15 cellular contexts compared by ENCODE assay signal in the genomic region with DNA sequence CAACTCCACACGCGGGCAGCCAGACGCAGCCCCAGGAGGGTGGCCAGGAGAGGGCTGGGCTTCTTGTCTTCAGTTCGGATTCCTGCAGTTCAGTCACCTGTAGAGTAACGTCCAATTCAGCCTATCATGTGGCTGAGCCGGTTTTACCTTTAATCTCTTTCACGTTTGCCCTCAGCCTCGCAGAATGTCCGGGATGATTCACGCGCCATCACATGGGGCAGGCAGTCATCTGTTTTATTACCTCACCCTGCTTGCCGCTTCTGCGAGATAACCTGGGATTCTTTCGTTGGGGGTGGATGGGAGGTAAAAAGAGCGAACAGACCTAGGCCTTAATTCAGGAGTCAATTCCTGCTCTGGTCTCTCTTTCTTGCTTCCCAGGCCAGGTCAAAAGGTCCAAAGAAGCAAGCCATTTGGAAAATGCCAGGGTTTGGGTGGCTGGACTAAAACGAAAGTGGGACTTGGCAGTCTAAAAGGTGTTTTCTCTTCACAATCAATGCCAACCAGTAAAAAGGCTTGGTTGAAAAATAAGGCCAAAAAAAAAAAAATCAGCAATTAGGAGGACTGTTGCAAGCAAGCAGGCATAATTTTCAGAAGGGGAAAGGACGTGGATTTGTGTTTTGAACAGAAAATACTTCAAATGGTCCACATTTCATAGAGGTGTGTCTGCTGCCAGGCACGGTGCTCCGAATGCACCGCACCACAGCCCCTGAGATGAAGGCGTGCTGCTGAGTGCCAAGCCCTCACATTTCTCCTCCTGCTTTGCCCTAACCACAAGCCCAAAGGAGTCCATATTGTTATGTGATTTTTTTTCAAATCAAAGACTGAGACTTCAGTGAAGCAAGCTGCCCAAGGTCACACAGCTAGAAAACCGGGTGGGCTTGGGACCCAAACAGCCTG. TPM values are rescaled to one million over a fixed set of nuclear protein-coding genes. Genes with fewer than 3 reads are reported as not detected.
DNase-seq lines count a peak whose midpoint lies in the region; ATAC-seq, FAIRE-seq and TF ChIP-seq lines count a peak whose summit lies in the region.
"Had no signal": no experiment of that assay in that cellular context is flagged by ENCODE, and none has a peak within 500 bp of the region (broad histone marks: within the 10 kb centered on the region; RNA-seq: fewer than 3 reads in every experiment).

No MANE protein-coding gene starts in this region.

- peak; percentile 90 for DNase-seq in Calu3
- DNase-seq in RWPE2 (ENCODE audit: low spot score) = peak; percentile 90
- peak; percentile 83 for DNase-seq in keratinocyte (ENCODE audit: low read depth, low spot score)
- no peak for DNase-seq in progenitor cell of endocrine pancreas (ENCODE audit: low spot score, unreplicated experiment)
- no peak for DNase-seq in AG08396 (ENCODE audit: low spot score)
- no peak for DNase-seq in foreskin melanocyte
- no peak for DNase-seq in GM10266 (ENCODE audit: extremely low spot score)
- DNase-seq in stimulated activated CD4-positive, alpha-beta T cell treated with anti-CD3 and anti-CD28 coated beads, Interleukin-2, amount 100 ng/mL, for 24 hours = no peak
- DNase-seq: amniotic stem cell, HCEC 1CT, NCI-H1105, NCI-H82, psoas muscle, T-helper 2 cell had no signal

- H4K20me1 ChIP-seq in keratinocyte (ENCODE audit: control insufficient read depth, extremely low read depth, insufficient read depth, low read length) = no peaks in the 10 kb centered on the region
- H4K20me1 ChIP-seq: BLaER1 had no signal

- H3K4me1 Mint-ChIP-seq in Calu3 (ENCODE audit: low read depth, unreplicated experiment) (peaks cover 56% of the 10 kb centered on the region), progenitor cell of endocrine pancreas (ENCODE audit: low read depth) (peaks cover 26% of the 10 kb centered on the region)

- TF ChIP-seq CTCF in Calu3 (IDR thresholded peaks at IDR 0.05; ENCODE audit: unreplicated experiment) = no peak
- TF ChIP-seq CTCF in RWPE2 (IDR thresholded peaks at IDR 0.05; ENCODE audit: poor library complexity, severe bottlenecking) = no peak
- TF ChIP-seq CTCF in keratinocyte (optimal IDR thresholded peaks at IDR 0.05 in 1 of 3, IDR thresholded peaks at IDR 0.05 in 1 of 3, conservative IDR thresholded peaks at IDR 0.05 in 1 of 3; ENCODE audit: extremely low read depth in 1 of 3, insufficient read depth in 2 of 3, low read length in 3 of 3) = no peak
- TF ChIP-seq CTCF in progenitor cell of endocrine pancreas (IDR thresholded peaks at IDR 0.05; ENCODE audit: unreplicated experiment) = no peak
- no peak for TF ChIP-seq CTCF in GM10266 (IDR thresholded peaks at IDR 0.05; ENCODE audit: control insufficient read depth, insufficient read depth, low read depth, missing control alignments)

- H2AFZ ChIP-seq in keratinocyte (ENCODE audit: control insufficient read depth, low read length) = peak overlapping the region; percentile 85

- peaks cover 5% of the 10 kb centered on the region; the same call in 1 of the 2 replicates for H3K36me3 ChIP-seq in RWPE2 (ENCODE audit: low read depth)
- no peaks in the 10 kb centered on the region for H3K36me3 ChIP-seq in keratinocyte (ENCODE audit: control insufficient read depth in 2 of 2, extremely low read depth in 1 of 2, insufficient read depth in 2 of 2, low read length in 2 of 2)
- H3K36me3 ChIP-seq: BLaER1 had no signal

- no TSS peak for BruUV-seq in Calu3 (replicated peaks; lab: Mats Ljungman, UMichigan)

- CTCF ChIA-PET in Calu3 (lab: Charles Lee) = interaction anchor here (0.5 to 4.6 kb wide), 2 partner anchors 13 to 20 kb away, joined by 6 to 37 read pairs; no protein-coding TSS in a partner anchor

- intact Hi-C loops in Calu3 (cut with micrococcal nuclease; ENCODE audit: unreplicated experiment) = loop anchor here (1.0 to 2.0 kb wide), 2 partner anchors 20 to 41 kb away; no protein-coding TSS in a partner anchor

- H3K27ac Mint-ChIP-seq in Calu3 (ENCODE audit: unreplicated experiment) = peak overlapping the region; percentile 98
- peak overlapping the region; percentile 59 for H3K27ac Mint-ChIP-seq in progenitor cell of endocrine pancreas

- no peaks in the 10 kb centered on the region for H3K9me1 ChIP-seq in keratinocyte (ENCODE audit: control insufficient read depth, extremely low read depth, insufficient read depth, low read length)

- H3K4me3 Mint-ChIP-seq in Calu3 (ENCODE audit: low read depth, unreplicated experiment) (peak overlapping the region; percentile 63), progenitor cell of endocrine pancreas (ENCODE audit: low read depth) (peak overlapping the region; percentile 32)

- FAIRE-seq in keratinocyte (lab: Jason Lieb, UNC) = peak; percentile 99

- peaks cover 2% of the 10 kb centered on the region for H3K9me3 Mint-ChIP-seq in Calu3 (ENCODE audit: low read depth, unreplicated experiment)
- H3K9me3 Mint-ChIP-seq in progenitor cell of endocrine pancreas (ENCODE audit: low read depth) = no peaks in the 10 kb centered on the region

- H3K4me1 ChIP-seq in RWPE2 (ENCODE audit: insufficient read depth, poor library complexity, severe bottlenecking) (peaks cover 25% of the 10 kb centered on the region), keratinocyte (ENCODE audit: control insufficient read depth, extremely low read depth, insufficient read depth, low read length) (peaks cover 36% of the 10 kb centered on the region)
- H3K4me1 ChIP-seq: psoas muscle had no signal

- peak; percentile 70 for ATAC-seq in RWPE2 (ENCODE audit: low read depth)
- ATAC-seq: psoas muscle had no signal

- H3K4me2 ChIP-seq in keratinocyte (ENCODE audit: control insufficient read depth, extremely low read depth, insufficient read depth, low read depth, low read length) = peak overlapping the region; percentile 99
- H3K4me2 ChIP-seq: BLaER1 had no signal

- no peaks in the 10 kb centered on the region for H3K9me3 ChIP-seq in RWPE2 (ENCODE audit: severe bottlenecking)
- no peaks in the 10 kb centered on the region for H3K9me3 ChIP-seq in keratinocyte (ENCODE audit: control insufficient read depth, low read depth, low read length)
- H3K9me3 ChIP-seq: psoas muscle had no signal

- peaks cover 19% of the 10 kb centered on the region for H3K79me2 ChIP-seq in keratinocyte (ENCODE audit: control insufficient read depth, insufficient read depth, low read length)

- no peaks in the 10 kb centered on the region for H3K27me3 ChIP-seq in RWPE2 (ENCODE audit: insufficient read depth, poor library complexity, severe bottlenecking)
- H3K27me3 ChIP-seq in keratinocyte (ENCODE audit: control insufficient read depth, extremely low read depth, insufficient read depth, low read length) = no peaks in the 10 kb centered on the region

- dilution Hi-C loops in keratinocyte (cut with MboI; ENCODE audit: extremely low pct_ligation_motif_present, low sequenced_read_pairs) = no loop called here

- H3K9ac ChIP-seq in keratinocyte (ENCODE audit: control insufficient read depth, extremely low read depth, insufficient read depth, low read length) = peak overlapping the region; percentile 89
- H3K9ac ChIP-seq: BLaER1 had no signal

- H3K27me3 Mint-ChIP-seq in Calu3 (ENCODE audit: unreplicated experiment) (no peaks in the 10 kb centered on the region), progenitor cell of endocrine pancreas (peaks cover 10% of the 10 kb centered on the region)

- H3K36me3 Mint-ChIP-seq in Calu3 (ENCODE audit: insufficient read depth, unreplicated experiment) (peaks cover 53% of the 10 kb centered on the region), progenitor cell of endocrine pancreas (ENCODE audit: insufficient read depth) (no peaks in the 10 kb centered on the region)

- peak overlapping the region; percentile 81 for H3K27ac ChIP-seq in RWPE2 (ENCODE audit: poor library complexity, severe bottlenecking)
- peak overlapping the region; percentile 97 for H3K27ac ChIP-seq in keratinocyte (ENCODE audit: control insufficient read depth, insufficient read depth, low read length)
- H3K27ac ChIP-seq: BLaER1, psoas muscle had no signal

- peak overlapping the region; percentile 18 for H3K4me3 ChIP-seq in RWPE2 (ENCODE audit: severe bottlenecking)
- H3K4me3 ChIP-seq in keratinocyte (ENCODE audit: control insufficient read depth in 2 of 3, extremely low read depth in 1 of 3, insufficient read depth in 2 of 3, low read depth in 1 of 3, low read length in 3 of 3) = peak overlapping the region; percentile 11 to 80 (median 69)
- H3K4me3 ChIP-seq: BLaER1, psoas muscle had no signal

RNA-seq across cellular contexts. Expression of a gene that starts 2.8 kb away (rescaled TPM):
- total RNA-seq in Calu3 (2022) = 190 TPM in 2 replicates
- 18.3 to 22.6 TPM (median 19.8 TPM) in 3 replicates for polyA plus RNA-seq in keratinocyte
- 32.8 TPM for polyA plus RNA-seq in keratinocyte (2011; ENCODE audit: low read depth)
- polyA plus RNA-seq in keratinocyte (2011; cell fraction: cytosol; rRNA removed) = 17.6 and 21.8 TPM in 2 replicates
- 33.1 and 38.0 TPM in 2 replicates for polyA plus RNA-seq in keratinocyte (2011; cell fraction: nucleus; rRNA removed)
- polyA plus RNA-seq in keratinocyte (2012; ENCODE audit: low replicate concordance) = 29.5 and 31.5 TPM in 2 replicates
- polyA minus RNA-seq in keratinocyte = 31.9 to 43.2 TPM (median 33.1 TPM) in 3 replicates
- 21.5 TPM for polyA minus RNA-seq in keratinocyte (2011; cell fraction: cytosol; rRNA and poly(A)+ RNA removed)
- 22.1 and 30.9 TPM in 2 replicates for polyA minus RNA-seq in keratinocyte (2011; cell fraction: nucleus; rRNA and poly(A)+ RNA removed)
- total RNA-seq in progenitor cell of endocrine pancreas = 62.3 and 70.3 TPM in 2 replicates

Comparison
In these comparisons a context has a peak if more than half of its experiments do, and no peak if none do; other contexts are left out.
1. DNase-seq: peak in Calu3 (single experiment), RWPE2 (single experiment) and keratinocyte (single experiment); none in progenitor cell of endocrine pancreas (single experiment), AG08396 (single experiment), foreskin melanocyte (single experiment), GM10266 (single experiment) and stimulated activated CD4-positive, alpha-beta T cell treated with anti-CD3 and anti-CD28 coated beads, Interleukin-2, amount 100 ng/mL, for 24 hours (0 of 2).